ENCODE assay signal across 8 cellular contexts in genomic region chr14:91947196-91948184, GRCh38. TPM values are rescaled to one million over a fixed set of nuclear protein-coding genes. Genes with fewer than 3 reads are reported as not detected.
DNase-seq lines count a peak whose midpoint lies in the region; ATAC-seq and TF ChIP-seq lines count a peak whose summit lies in the region.

Gene FBLN5 (minus strand): TSS chr14:91947694. CDS start chr14:91947229, 465 bp downstream.

- H3K23ac ChIP-seq in IMR-90 (ENCODE audit: low read depth, low read length) = peak within 1 kb of the TSS; percentile 80

- TF ChIP-seq RAD21 in IMR-90 (IDR thresholded peaks at IDR 0.05; ENCODE audit: low read length) = no peak

- peak within 1 kb of the TSS; percentile 76 for H2AK5ac ChIP-seq in IMR-90 (ENCODE audit: low read depth, low read length)

- WGBS in IMR-90 (ENCODE audit: extremely low coverage in 2 of 2, insufficient read length in 1 of 2), 2 experiments = 0% methylated on average over 28 of the region's 78 CpGs; no CpG with 5 or more reads in 1 of the 2 experiments

- peak within 1 kb of the TSS; percentile 93 for H3K14ac ChIP-seq in IMR-90 (replicated peaks; ENCODE audit: low read depth, low read length)

- peak within 1 kb of the TSS; percentile 48 to 83 for H4K8ac ChIP-seq in IMR-90 (ENCODE audit: low read depth in 2 of 2, low read length in 2 of 2)

- dilution Hi-C loops in IMR-90 (cut with HindIII; ENCODE audit: low sequenced_read_pairs, unreplicated experiment) = no loop called here

- peak within 1 kb of the TSS; percentile 97 for H2BK120ac ChIP-seq in IMR-90 (ENCODE audit: low read depth, low read length)

- H3K9me3 ChIP-seq in IMR-90 (ENCODE audit: control insufficient read depth, insufficient read depth, low read length) = no peaks in the 10 kb centered on the region
- no peaks in the 10 kb centered on the region for H3K9me3 ChIP-seq in fibroblast of lung (ENCODE audit: control insufficient read depth, insufficient read depth, low read depth, low read length)
- H3K9me3 ChIP-seq in muscle layer of duodenum (ENCODE audit: control insufficient read depth in 1 of 2, low read length in 2 of 2) = no peaks in the 10 kb centered on the region
- H3K9me3 ChIP-seq in stomach smooth muscle (ENCODE audit: control insufficient read depth in 2 of 2, low read length in 2 of 2) = no peaks in the 10 kb centered on the region

- H3K4me3 ChIP-seq in AG04449 (ENCODE audit: low read depth, low read length) = peak within 1 kb of the TSS; percentile 73
- peak within 1 kb of the TSS; percentile 72 for H3K4me3 ChIP-seq in IMR-90 (ENCODE audit: insufficient read depth, low read depth, low read length)
- peak within 1 kb of the TSS; percentile 66 to 98 (median 81) for H3K4me3 ChIP-seq in fibroblast of lung (replicated peaks in 1 of 4; ENCODE audit: control extremely low read depth in 1 of 4, insufficient read depth in 1 of 4, low read depth in 3 of 4, low read length in 4 of 4)
- H3K4me3 ChIP-seq in muscle layer of duodenum (ENCODE audit: low read depth in 1 of 2, low read length in 2 of 2) = peak within 1 kb of the TSS; percentile 74 to 79
- H3K4me3 ChIP-seq in stomach smooth muscle (ENCODE audit: low read length in 2 of 2) = peak within 1 kb of the TSS; percentile 56 to 74

- H3K4me1 Mint-ChIP-seq in activated T-cell treated with anti-CD3 and anti-CD28 coated beads, Interleukin-2, amount 50 U/mL, for 24 hours (ENCODE audit: low read depth) = peaks cover 15% of the 10 kb centered on the region

- no peak within 1 kb of the TSS for H3K27ac Mint-ChIP-seq in activated T-cell treated with anti-CD3 and anti-CD28 coated beads, Interleukin-2, amount 50 U/mL, for 24 hours

- POLR2A ChIA-PET in AG04449 (lab: Yijun Ruan, JAX) = interaction anchor here (0.6 to 1.9 kb wide), 4 partner anchors 9 to 425 kb away, joined by 3 to 10 read pairs (median 4); no protein-coding TSS in a partner anchor
- POLR2A ChIA-PET in IMR-90 (lab: Charles Lee; ENCODE audit: unreplicated experiment) = interaction anchor here (0.6 to 0.7 kb wide), 4 partner anchors 14 to 55 kb away, joined by 3 to 10 read pairs (median 3); no protein-coding TSS in a partner anchor

- H3K36me3 ChIP-seq in IMR-90 (ENCODE audit: control insufficient read depth, insufficient read depth, low read length) = peaks cover 3% of the 10 kb centered on the region; the same call in 1 of the 2 replicates
- H3K36me3 ChIP-seq in fibroblast of lung (ENCODE audit: control insufficient read depth, insufficient read depth, low read length) = no peaks in the 10 kb centered on the region
- no peaks in the 10 kb centered on the region for H3K36me3 ChIP-seq in muscle layer of duodenum (ENCODE audit: control insufficient read depth in 1 of 2, insufficient read depth in 2 of 2, low read length in 2 of 2)
- no peaks in the 10 kb centered on the region for H3K36me3 ChIP-seq in stomach smooth muscle (ENCODE audit: control insufficient read depth in 2 of 2, insufficient read depth in 2 of 2, low read length in 2 of 2)

- H3K9me1 ChIP-seq in IMR-90 (ENCODE audit: insufficient read depth, low read length) = peaks cover 5% of the 10 kb centered on the region

- H2BK5ac ChIP-seq in IMR-90 (ENCODE audit: low read depth, low read length, poor library complexity, severe bottlenecking) = peak within 1 kb of the TSS; percentile 86

- peaks cover 14% of the 10 kb centered on the region for H3K79me2 ChIP-seq in fibroblast of lung (ENCODE audit: control insufficient read depth, insufficient read depth, low read length)

- peak within 1 kb of the TSS; percentile 51 for H2AK9ac ChIP-seq in IMR-90 (replicated peaks; ENCODE audit: low read depth, low read length, poor library complexity)

- intact Hi-C loops in IMR-90 (cut with micrococcal nuclease) = loop anchor here (1.0 to 10.0 kb wide), 4 partner anchors 19 to 435 kb away; partner anchors contain the start of genes ATXN3 and PPP4R3A

- H3K56ac ChIP-seq in IMR-90 (ENCODE audit: extremely low read depth, insufficient read depth, low read length) = peak within 1 kb of the TSS; percentile 83

- in situ Hi-C loops in IMR-90 (cut with MboI; ENCODE audit: low sequenced_read_pairs) = no loop called here

- H3K18ac ChIP-seq in IMR-90 (ENCODE audit: low read depth, low read length) = peak within 1 kb of the TSS; percentile 99

- TF ChIP-seq POLR2A in IMR-90 (IDR thresholded peaks at IDR 0.05; ENCODE audit: low read depth, low read length) = peak; percentile 47

- no peak for TF ChIP-seq CTCF in AG04449 (IDR thresholded peaks at IDR 0.05; ENCODE audit: insufficient read depth, low read length, missing control alignments)
- no peak for TF ChIP-seq CTCF in IMR-90 (conservative IDR thresholded peaks at IDR 0.05; ENCODE audit: low read depth, low read length)
- TF ChIP-seq CTCF in fibroblast of lung (conservative IDR thresholded peaks at IDR 0.05 in 1 of 2, IDR thresholded peaks at IDR 0.05 in 1 of 2; ENCODE audit: low read depth in 1 of 2, low read length in 2 of 2) = no peak

- H3K36me3 Mint-ChIP-seq in activated T-cell treated with anti-CD3 and anti-CD28 coated beads, Interleukin-2, amount 50 U/mL, for 24 hours (ENCODE audit: low read depth) = no peaks in the 10 kb centered on the region

- peaks cover 6% of the 10 kb centered on the region for H3K4me1 ChIP-seq in IMR-90 (ENCODE audit: control insufficient read depth, insufficient read depth, low read length)
- H3K4me1 ChIP-seq in fibroblast of lung (ENCODE audit: control insufficient read depth, extremely low read depth, insufficient read depth, low read length) = peaks cover 5% of the 10 kb centered on the region
- H3K4me1 ChIP-seq in muscle layer of duodenum (ENCODE audit: control insufficient read depth in 1 of 2, insufficient read depth in 2 of 2, low read length in 2 of 2) = peaks cover 4 to 5% of the 10 kb centered on the region in 2 donors
- peaks cover 21% of the 10 kb centered on the region for H3K4me1 ChIP-seq in stomach smooth muscle (ENCODE audit: control insufficient read depth, insufficient read depth, low read length)

- peaks cover 9 to 37% of the 10 kb centered on the region in 2 experiments for H3K79me1 ChIP-seq in IMR-90 (ENCODE audit: low read depth in 1 of 2, low read length in 2 of 2)

- H3K4me2 ChIP-seq in IMR-90 (ENCODE audit: low read depth, low read length) (peak within 1 kb of the TSS; percentile 91), fibroblast of lung (ENCODE audit: extremely low read depth, insufficient read depth, low read length) (peak within 1 kb of the TSS; percentile 92)

- ATAC-seq in IMR-90 (ENCODE audit: low read depth) (peak; percentile 78), GM19035 (IDR thresholded peaks at IDR 0.05; ENCODE audit: unreplicated experiment) (no peak), GM18498 (IDR thresholded peaks at IDR 0.05; ENCODE audit: unreplicated experiment) (no peak)

- H4K5ac ChIP-seq in IMR-90 (ENCODE audit: low read depth, low read length) = peak within 1 kb of the TSS; percentile 94

- H3K9ac ChIP-seq in IMR-90 (ENCODE audit: low read depth, low read length) (peak within 1 kb of the TSS; percentile 89), fibroblast of lung (ENCODE audit: insufficient read depth, low read length) (peak within 1 kb of the TSS; percentile 62), stomach smooth muscle (ENCODE audit: low read length in 2 of 2) (peak within 1 kb of the TSS; percentile 47 to 52)

- H2BK20ac ChIP-seq in IMR-90 (ENCODE audit: low read depth, low read length) = peak within 1 kb of the TSS; percentile 87

- H3K27ac ChIP-seq in IMR-90 (ENCODE audit: insufficient read depth, low read length) (peak within 1 kb of the TSS; percentile 91), fibroblast of lung (ENCODE audit: insufficient read depth, low read length) (peak within 1 kb of the TSS; percentile 50), muscle layer of duodenum (ENCODE audit: low read length) (peak within 1 kb of the TSS; percentile 34), stomach smooth muscle (ENCODE audit: low read length) (peak within 1 kb of the TSS; percentile 66)

- BruUV-seq in IMR-90 (replicated peaks; lab: Mats Ljungman, UMichigan) = no TSS peak

- H3K27me3 Mint-ChIP-seq in activated T-cell treated with anti-CD3 and anti-CD28 coated beads, Interleukin-2, amount 50 U/mL, for 24 hours = peaks cover 46% of the 10 kb centered on the region

- DNase-seq in AG04449 (ENCODE audit: low read depth, low spot score) = peak; percentile 58
- DNase-seq in IMR-90 = peak; percentile 88
- peak; percentile 66 for DNase-seq in activated T-cell treated with anti-CD3 and anti-CD28 coated beads, Interleukin-2, amount 50 U/mL, for 24 hours
- DNase-seq in fibroblast of lung (ENCODE audit: low read depth in 2 of 2) = peak; percentile 88 to 90

- CTCF ChIA-PET in AG04449 (lab: Yijun Ruan, JAX) (interaction anchor here (0.9 to 2.5 kb wide), 8 partner anchors 18 to 624 kb away, joined by 3 to 21 read pairs (median 3); no protein-coding TSS in a partner anchor), IMR-90 (lab: Yijun Ruan, JAX) (interaction anchor here (1.5 to 3.4 kb wide), 2 partner anchors 23 to 49 kb away, joined by 3 to 19 read pairs; no protein-coding TSS in a partner anchor)

- peak within 1 kb of the TSS; percentile 95 for H3K4ac ChIP-seq in IMR-90 (ENCODE audit: low read depth, low read length)

- peak within 1 kb of the TSS; percentile 86; the same call in 1 of the 3 replicates for H2BK15ac ChIP-seq in IMR-90 (ENCODE audit: low read depth, low read length)

- no peaks in the 10 kb centered on the region for H3K9me3 Mint-ChIP-seq in activated T-cell treated with anti-CD3 and anti-CD28 coated beads, Interleukin-2, amount 50 U/mL, for 24 hours

- peaks cover 20% of the 10 kb centered on the region for H4K20me1 ChIP-seq in IMR-90 (ENCODE audit: insufficient read depth, low read length)
- H4K20me1 ChIP-seq in fibroblast of lung (ENCODE audit: control insufficient read depth, extremely low read depth, insufficient read depth, low read length) = no peaks in the 10 kb centered on the region

- H3K27me3 ChIP-seq in IMR-90 (ENCODE audit: control insufficient read depth, insufficient read depth, low read length) (no peaks in the 10 kb centered on the region), fibroblast of lung (ENCODE audit: control insufficient read depth, insufficient read depth, low read length) (no peaks in the 10 kb centered on the region), muscle layer of duodenum (ENCODE audit: low read depth, low read length) (peaks cover 7% of the 10 kb centered on the region), stomach smooth muscle (ENCODE audit: control insufficient read depth in 1 of 2, insufficient read depth in 2 of 2, low read length in 2 of 2) (peaks cover 0 to 9% of the 10 kb centered on the region in 2 donors)

- H2AFZ ChIP-seq in IMR-90 (replicated peaks; ENCODE audit: low read length, poor library complexity) (peak within 1 kb of the TSS; percentile 92), fibroblast of lung (ENCODE audit: low read length) (peak within 1 kb of the TSS; percentile 74)

- peak within 1 kb of the TSS; percentile 99 for H4K91ac ChIP-seq in IMR-90 (ENCODE audit: insufficient read depth, low read depth, low read length)

- peak within 1 kb of the TSS; percentile 78 for H3K4me3 Mint-ChIP-seq in activated T-cell treated with anti-CD3 and anti-CD28 coated beads, Interleukin-2, amount 50 U/mL, for 24 hours

RNA-seq across cellular contexts. Expression of gene FBLN5, which starts in this region (rescaled TPM):
- 9.7 and 10.6 TPM in 2 replicates for total RNA-seq in IMR-90 (2012; rRNA removed)
- 68.1 and 76.4 TPM in 2 replicates for polyA plus RNA-seq in IMR-90 (2012; rRNA removed)
- 70.9 and 119 TPM in 2 replicates for polyA plus RNA-seq in IMR-90 (2012; cell fraction: cytosol; rRNA removed)
- polyA plus RNA-seq in IMR-90 (2012; cell fraction: nucleus; rRNA removed; ENCODE audit: low replicate concordance) = 25.1 and 44.9 TPM in 2 replicates
- 13.4 and 33.4 TPM in 2 replicates for total RNA-seq in fibroblast of lung
- 47.5 and 50.4 TPM in 2 replicates for polyA plus RNA-seq in fibroblast of lung
- polyA plus RNA-seq in fibroblast of lung (2012) = 188 and 196 TPM in 2 replicates
- 198 and 257 TPM in 2 replicates for polyA minus RNA-seq in fibroblast of lung (ENCODE audit: low replicate concordance)

Comparison
In these comparisons a context has a peak if more than half of its experiments do, and no peak if none do; other contexts are left out.
1. H3K27ac ChIP-seq: peak in every context shown above with its lines; median percentile 91 in IMR-90; 66 in stomach smooth muscle; 50 in fibroblast of lung; 34 in muscle layer of duodenum.